In genomic region chr1:247113733-247114271, GRCh38 we compare ENCODE assay signal across 15 cellular contexts. TPM values are rescaled to one million over a fixed set of nuclear protein-coding genes. Genes with fewer than 3 reads are reported as not detected.
A peak's percentile ranks its signal among the peaks of the same experiment; 100 is the strongest.
DNase-seq lines count a peak whose midpoint lies in the region; ATAC-seq and TF ChIP-seq lines count a peak whose summit lies in the region.
"Had no signal": no experiment of that assay in that cellular context is flagged by ENCODE, and none has a peak within 500 bp of the region (broad histone marks: within the 10 kb centered on the region; RNA-seq: fewer than 3 reads in every experiment).

No MANE protein-coding gene starts in this region.

- H3K27me3 Mint-ChIP-seq in activated CD8-positive, alpha-beta memory T cell treated with anti-CD3 and anti-CD28 coated beads, Interleukin-2, amount 10 ng/mL, durations not matched to agents 7 days and 5 days, result peaks cover 35% of the 10 kb centered on the region
- H3K27me3 Mint-ChIP-seq in nephron progenitor cell (ENCODE audit: low read depth, poor library complexity), result peaks cover 14% of the 10 kb centered on the region
- H3K27me3 Mint-ChIP-seq in stimulated activated memory B cell treated with anti-CD40 and anti-IgM and Interleukin-4, amounts not matched to agents 10 μg/mL and 1 μg/mL and 100 μg/mL, for 72 hours, result peaks cover 49% of the 10 kb centered on the region

- no peak for TF ChIP-seq CTCF in RWPE1 (conservative IDR thresholded peaks at IDR 0.05; ENCODE audit: low read depth)
- no peak for TF ChIP-seq CTCF in nephron progenitor cell (IDR thresholded peaks at IDR 0.05)
- no peak for TF ChIP-seq CTCF in sigmoid colon (IDR thresholded peaks at IDR 0.05)

- POLR2A ChIA-PET in RWPE1 (lab: Yijun Ruan, JAX; ENCODE audit: low non-redundant PET), result no interaction called here

- CTCF ChIA-PET in activated CD8-positive, alpha-beta memory T cell treated with anti-CD3 and anti-CD28 coated beads, Interleukin-2, amount 10 ng/mL, durations not matched to agents 7 days and 5 days (lab: Charles Lee), result no interaction called here
- CTCF ChIA-PET in RWPE1 (lab: Yijun Ruan, JAX), result no interaction called here

- H3K4me3 Mint-ChIP-seq in activated CD8-positive, alpha-beta memory T cell treated with anti-CD3 and anti-CD28 coated beads, Interleukin-2, amount 10 ng/mL, durations not matched to agents 7 days and 5 days, result no peak overlapping the region
- peak overlapping the region; percentile 70 for H3K4me3 Mint-ChIP-seq in nephron progenitor cell
- H3K4me3 Mint-ChIP-seq in stimulated activated memory B cell treated with anti-CD40 and anti-IgM and Interleukin-4, amounts not matched to agents 10 μg/mL and 1 μg/mL and 100 μg/mL, for 72 hours, result no peak overlapping the region

- peak; percentile 43 for DNase-seq in activated CD8-positive, alpha-beta memory T cell treated with anti-CD3 and anti-CD28 coated beads, Interleukin-2, amount 50 U/mL, for 48 hours
- DNase-seq in activated CD8-positive, alpha-beta memory T cell treated with anti-CD3 and anti-CD28 coated beads, Interleukin-2, amount 10 ng/mL, durations not matched to agents 7 days and 5 days, result no peak
- DNase-seq in RWPE1 (ENCODE audit: low spot score) (no peak), nephron progenitor cell (no peak), sigmoid colon (no peak), GM19238 (ENCODE audit: insufficient read length, low spot score) (no peak)
- DNase-seq: CD8-positive, alpha-beta T cell; GOT3; NCI-H1105; NCI-H2081; NCI-H748 treated with DMSO at 0.1 percent for 48 hours; OCI-M1 had no signal

- no peak for ATAC-seq in activated CD8-positive, alpha-beta memory T cell treated with anti-CD3 and anti-CD28 coated beads, Interleukin-2, amount 10 ng/mL, durations not matched to agents 7 days and 5 days
- ATAC-seq in stimulated activated memory B cell treated with anti-CD40 and anti-IgM and Interleukin-4, amounts not matched to agents 10 μg/mL and 1 μg/mL and 100 μg/mL, for 72 hours, result peak; percentile 35
- no peak for ATAC-seq in HG03159 (IDR thresholded peaks at IDR 0.05; ENCODE audit: unreplicated experiment)
- ATAC-seq: CD8-positive, alpha-beta T cell; K562 had no signal

- H3K36me3 Mint-ChIP-seq in activated CD8-positive, alpha-beta memory T cell treated with anti-CD3 and anti-CD28 coated beads, Interleukin-2, amount 10 ng/mL, durations not matched to agents 7 days and 5 days, result peaks cover 5% of the 10 kb centered on the region
- H3K36me3 Mint-ChIP-seq in nephron progenitor cell (ENCODE audit: low read depth), result peaks cover 19% of the 10 kb centered on the region
- H3K36me3 Mint-ChIP-seq in stimulated activated memory B cell treated with anti-CD40 and anti-IgM and Interleukin-4, amounts not matched to agents 10 μg/mL and 1 μg/mL and 100 μg/mL, for 72 hours, result no peaks in the 10 kb centered on the region
- H3K36me3 Mint-ChIP-seq: CD8-positive, alpha-beta T cell had no signal

- H3K4me3 ChIP-seq in sigmoid colon, result no peak overlapping the region
- H3K4me3 ChIP-seq: K562 had no signal

- no peak for TF ChIP-seq EP300 in sigmoid colon (IDR thresholded peaks at IDR 0.05)

- H3K36me3 ChIP-seq in sigmoid colon, result no peaks in the 10 kb centered on the region

- no peaks in the 10 kb centered on the region for H3K9me3 ChIP-seq in sigmoid colon

- H3K27ac Mint-ChIP-seq in activated CD8-positive, alpha-beta memory T cell treated with anti-CD3 and anti-CD28 coated beads, Interleukin-2, amount 10 ng/mL, durations not matched to agents 7 days and 5 days, result no peak overlapping the region
- no peak overlapping the region for H3K27ac Mint-ChIP-seq in nephron progenitor cell
- H3K27ac Mint-ChIP-seq in stimulated activated memory B cell treated with anti-CD40 and anti-IgM and Interleukin-4, amounts not matched to agents 10 μg/mL and 1 μg/mL and 100 μg/mL, for 72 hours, result no peak overlapping the region
- H3K27ac Mint-ChIP-seq: CD8-positive, alpha-beta T cell had no signal

- no peaks in the 10 kb centered on the region for H3K27me3 ChIP-seq in sigmoid colon

- H3K9me3 Mint-ChIP-seq in activated CD8-positive, alpha-beta memory T cell treated with anti-CD3 and anti-CD28 coated beads, Interleukin-2, amount 10 ng/mL, durations not matched to agents 7 days and 5 days (ENCODE audit: low read depth), result no peaks in the 10 kb centered on the region
- peaks cover 25% of the 10 kb centered on the region for H3K9me3 Mint-ChIP-seq in nephron progenitor cell
- H3K9me3 Mint-ChIP-seq in stimulated activated memory B cell treated with anti-CD40 and anti-IgM and Interleukin-4, amounts not matched to agents 10 μg/mL and 1 μg/mL and 100 μg/mL, for 72 hours, result peaks cover 2% of the 10 kb centered on the region
- H3K9me3 Mint-ChIP-seq: CD8-positive, alpha-beta T cell had no signal

- 88 to 91% methylated on average over 5 of the region's 5 CpGs for WGBS in sigmoid colon, 2 donors

- peaks cover 0 to 23% (median 15%) of the 10 kb centered on the region in 4 donors for H3K4me1 ChIP-seq in sigmoid colon

- intact Hi-C loops in sigmoid colon (cut with DNase I), result no loop called here

- no peak for TF ChIP-seq POLR2A in sigmoid colon (IDR thresholded peaks at IDR 0.05)

- peaks cover 6% of the 10 kb centered on the region for H3K4me1 Mint-ChIP-seq in activated CD8-positive, alpha-beta memory T cell treated with anti-CD3 and anti-CD28 coated beads, Interleukin-2, amount 10 ng/mL, durations not matched to agents 7 days and 5 days
- peaks cover 20% of the 10 kb centered on the region for H3K4me1 Mint-ChIP-seq in nephron progenitor cell
- H3K4me1 Mint-ChIP-seq in stimulated activated memory B cell treated with anti-CD40 and anti-IgM and Interleukin-4, amounts not matched to agents 10 μg/mL and 1 μg/mL and 100 μg/mL, for 72 hours, result peaks cover 7% of the 10 kb centered on the region

- H3K27ac ChIP-seq in RWPE1 (peak overlapping the region; percentile 72), sigmoid colon (no peak overlapping the region)

RNA-seq across cellular contexts. Expression of gene ZNF669, which starts 9.6 kb away (rescaled TPM):
- 1 to 10 TPM; 8.2 to 9.2 TPM for total RNA-seq in activated CD8-positive, alpha-beta memory T cell treated with anti-CD3 and anti-CD28 coated beads, Interleukin-2, amount 10 ng/mL, durations not matched to agents 7 days and 5 days
- total RNA-seq in sigmoid colon, result 1 to 10 TPM; 4.2 to 5.8 (median 5.2) TPM
- polyA plus RNA-seq in sigmoid colon, result 1 to 10 TPM; 3.6 to 5.1 (median 3.9) TPM

RNA-seq across cellular contexts. Expression of gene ZNF670, which starts 35.2 kb away (rescaled TPM):
- 1 to 10 TPM; 1.0 to 1.3 TPM for total RNA-seq in activated CD8-positive, alpha-beta memory T cell treated with anti-CD3 and anti-CD28 coated beads, Interleukin-2, amount 10 ng/mL, durations not matched to agents 7 days and 5 days
- 1 to 10 TPM; 3.0 to 6.7 (median 3.9) TPM for total RNA-seq in sigmoid colon
- polyA plus RNA-seq in sigmoid colon, result 1 to 10 TPM; 2.1 to 3.5 (median 2.4) TPM

RNA-seq across cellular contexts. Expression of gene ZNF124, which starts 58.0 kb away (rescaled TPM):
- total RNA-seq in activated CD8-positive, alpha-beta memory T cell treated with anti-CD3 and anti-CD28 coated beads, Interleukin-2, amount 10 ng/mL, durations not matched to agents 7 days and 5 days, result 10 to 100 TPM; 15.0 to 18.6 TPM
- total RNA-seq in sigmoid colon, result 100 to 1,000 TPM in 2 of 4 donors, 10 to 100 TPM in 2; 43.2 to 122 (median 87.2) TPM
- polyA plus RNA-seq in sigmoid colon, result 1 to 10 TPM; 4.5 to 8.4 (median 8.3) TPM
